In genomic region chr2:121810959-121811853, GRCh38 we compare ENCODE assay signal across 1 cellular context.
TF ChIP-seq lines count a peak whose summit lies in the region.

No MANE protein-coding gene starts in this region.

TF ChIP-seq in HEK293, 187 proteins besides CTCF, POLR2A, EP300 and RAD21 (continued from another document):
- TF ChIP-seq INSM2 (tag by site-specific recombination; IDR thresholded peaks at IDR 0.05) (no peak), GLIS2 (tag by site-specific recombination; IDR thresholded peaks at IDR 0.05) (no peak), ZNF654 (tag by site-specific recombination; IDR thresholded peaks at IDR 0.05; ENCODE audit: low read depth) (peak; percentile 80), OVOL3 (tag by site-specific recombination; IDR thresholded peaks at IDR 0.05) (no peak)
